ENCODE assay signal across 13 cellular contexts in the genomic region with DNA sequence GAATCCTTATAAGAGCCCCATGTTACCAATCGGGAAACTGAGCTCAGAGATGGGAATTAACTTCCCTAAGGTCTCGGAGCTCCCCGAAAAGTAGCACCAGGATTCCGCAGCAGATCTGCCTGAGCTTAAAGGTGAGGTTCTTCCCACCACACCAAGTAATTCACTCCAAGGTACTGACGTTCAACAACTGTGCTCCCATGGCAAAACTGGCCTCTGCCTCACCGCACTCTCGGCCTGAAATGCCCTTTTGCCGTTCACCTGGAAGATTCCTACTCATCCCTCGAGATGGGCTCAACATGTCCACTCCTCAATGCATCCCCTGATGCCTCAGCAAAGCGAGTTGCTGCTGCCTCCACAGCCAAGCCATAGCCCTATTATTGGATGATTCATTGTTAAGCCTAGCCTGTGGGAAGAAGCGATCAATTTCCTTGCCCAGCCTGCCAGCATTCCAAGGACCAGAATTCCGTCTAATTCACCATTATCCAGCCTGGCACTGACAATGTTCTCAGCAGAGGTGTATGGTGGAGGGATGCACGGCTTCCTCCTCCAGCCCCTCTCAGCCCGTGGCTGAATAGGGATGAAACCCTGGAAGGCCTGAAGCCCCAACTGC. TPM values are rescaled to one million over a fixed set of nuclear protein-coding genes. Genes with fewer than 3 reads are reported as not detected.
DNase-seq lines count a peak whose midpoint lies in the region; ATAC-seq, FAIRE-seq and TF ChIP-seq lines count a peak whose summit lies in the region.
"Had no signal": no experiment of that assay in that cellular context is flagged by ENCODE, and none has a peak within 500 bp of the region (broad histone marks: within the 10 kb centered on the region; RNA-seq: fewer than 3 reads in every experiment).

No MANE protein-coding gene starts in this region.

- no peak for TF ChIP-seq EP300 in H1 (IDR thresholded peaks at IDR 0.05; ENCODE audit: borderline replicate concordance in 1 of 2, low read depth in 2 of 2, low read length in 2 of 2)

- TF ChIP-seq CTCF in A673 (conservative IDR thresholded peaks at IDR 0.05; ENCODE audit: low read depth, low read length) = no peak
- no peak for TF ChIP-seq CTCF in IMR-90 (conservative IDR thresholded peaks at IDR 0.05; ENCODE audit: low read depth, low read length)
- no peak for TF ChIP-seq CTCF in H1 (IDR thresholded peaks at IDR 0.05; ENCODE audit: control extremely low read depth in 1 of 3, insufficient read depth in 1 of 3, low read depth in 1 of 3, low read length in 3 of 3)
- TF ChIP-seq CTCF in upper lobe of right lung (IDR thresholded peaks at IDR 0.05) = no peak

- no peak overlapping the region for H2BK120ac ChIP-seq in IMR-90 (ENCODE audit: low read depth, low read length)
- peak overlapping the region; percentile 39 for H2BK120ac ChIP-seq in H1 (replicated peaks; ENCODE audit: low read depth, low read length)

- intact Hi-C loops in A673 (cut with micrococcal nuclease; ENCODE audit: unreplicated experiment) (no loop called here), IMR-90 (cut with micrococcal nuclease) (no loop called here), upper lobe of right lung (cut with DNase I) (no loop called here)

- no peak overlapping the region; the same call in 1 of the 2 replicates for H4K91ac ChIP-seq in IMR-90 (ENCODE audit: insufficient read depth, low read depth, low read length)
- peak overlapping the region; percentile 22 for H4K91ac ChIP-seq in H1 (replicated peaks; ENCODE audit: insufficient read length, low read length)

- no peak overlapping the region for H3K9ac ChIP-seq in IMR-90 (ENCODE audit: low read depth, low read length)
- peak overlapping the region in 1 of 4 experiments; percentile 14; a peak in 2 of 7 replicates for H3K9ac ChIP-seq in H1 (replicated peaks in 1 of 4; ENCODE audit: extremely low read depth in 1 of 4, low read depth in 3 of 4, low read length in 3 of 4)

- peak overlapping the region; percentile 20 for H3K4me3 ChIP-seq in A673 (ENCODE audit: low read depth, low read length, poor library complexity, severe bottlenecking)
- H3K4me3 ChIP-seq in IMR-90 (ENCODE audit: insufficient read depth, low read depth, low read length) = no peak overlapping the region
- H3K4me3 ChIP-seq in H1 (ENCODE audit: extremely low read depth in 1 of 4, insufficient read depth in 2 of 4, low read depth in 3 of 4, low read length in 4 of 4) = peak overlapping the region in 1 of 4 experiments; percentile 39; a peak in 2 of 8 replicates
- no peak overlapping the region for H3K4me3 ChIP-seq in upper lobe of right lung

- no peak overlapping the region for H3K4me2 ChIP-seq in IMR-90 (ENCODE audit: low read depth, low read length)
- peak overlapping the region; percentile 57 to 64; a peak in 3 of 4 replicates for H3K4me2 ChIP-seq in H1 (ENCODE audit: insufficient read depth in 1 of 2, low read depth in 2 of 2, low read length in 2 of 2)

- 80% methylated on average over 1 of the region's 14 CpGs; no CpG with 5 or more reads in 1 of the 2 experiments for WGBS in IMR-90 (ENCODE audit: extremely low coverage in 2 of 2, insufficient read length in 1 of 2), 2 experiments
- 81% methylated on average over 14 of the region's 14 CpGs; no CpG with 5 or more reads in 1 of the 2 experiments for WGBS in H1 (ENCODE audit: extremely low coverage in 1 of 2, insufficient coverage in 1 of 2, insufficient read length in 1 of 2, insufficient replicate concordance in 2 of 2, low coverage in 1 of 2, low lambda C conversion rate in 2 of 2, missing lambda C conversion rate in 1 of 2), 2 experiments

- POLR2A ChIA-PET in A673 (lab: Charles Lee; ENCODE audit: low non-redundant PET) (no interaction called here), IMR-90 (lab: Charles Lee; ENCODE audit: unreplicated experiment) (no interaction called here), H1 (lab: Charles Lee; ENCODE audit: partially characterized antibody) (interaction anchor here (0.9 to 1.7 kb wide), 4 partner anchors 9 to 158 kb away, joined by 3 to 5 read pairs (median 3); a partner anchor contains a TSS)

- ATAC-seq in IMR-90 (ENCODE audit: low read depth) (no peak), upper lobe of right lung (no peak), GM18520 (IDR thresholded peaks at IDR 0.05; ENCODE audit: unreplicated experiment) (no peak)
- no peak for ATAC-seq in natural killer cell treated with Interleukin-12 subunit alpha and Interleukin-12 subunit beta and Interleukin-15 and Interleukin-18, amount 100 ng/mL, for 72 hours

- BruUV-seq in A673 (replicated peaks; lab: Mats Ljungman, UMichigan) = no TSS peak
- no TSS peak for BruUV-seq in IMR-90 (replicated peaks; lab: Mats Ljungman, UMichigan)

- H3K56ac ChIP-seq in IMR-90 (ENCODE audit: extremely low read depth, insufficient read depth, low read length) = no peak overlapping the region
- H3K56ac ChIP-seq in H1 (replicated peaks; ENCODE audit: insufficient read length, low read depth, low read length) = no peak overlapping the region

- H3K4me1 Mint-ChIP-seq in natural killer cell treated with Interleukin-12 subunit alpha and Interleukin-12 subunit beta and Interleukin-15 and Interleukin-18, amount 100 ng/mL, for 72 hours (ENCODE audit: low read depth in 2 of 2) = peaks cover 21 to 36% of the 10 kb centered on the region in 2 donors

- no peak overlapping the region for H4K5ac ChIP-seq in IMR-90 (ENCODE audit: low read depth, low read length)
- H4K5ac ChIP-seq in H1 (ENCODE audit: insufficient read length, low read depth, low read length) = no peak overlapping the region

- H2BK12ac ChIP-seq in H1 (ENCODE audit: low read depth, low read length) = peak overlapping the region; percentile 55

- H3K9me1 ChIP-seq in IMR-90 (ENCODE audit: insufficient read depth, low read length) = no peaks in the 10 kb centered on the region; the same call in 1 of the 2 replicates

- H3K4me3 Mint-ChIP-seq in natural killer cell treated with Interleukin-12 subunit alpha and Interleukin-12 subunit beta and Interleukin-15 and Interleukin-18, amount 100 ng/mL, for 72 hours = no peak overlapping the region

- no peak overlapping the region for H2AK9ac ChIP-seq in IMR-90 (replicated peaks; ENCODE audit: low read depth, low read length, poor library complexity)

- H3K27me3 ChIP-seq in A673 (replicated peaks; ENCODE audit: insufficient read depth, low read depth, low read length, poor library complexity) (no peaks in the 10 kb centered on the region), IMR-90 (ENCODE audit: control insufficient read depth, insufficient read depth, low read length) (0 out of 2 replicates have a peak, but pooled peaks cover 2% of the 10 kb centered on the region), H1 (replicated peaks in 1 of 4; ENCODE audit: control insufficient read depth in 3 of 4, extremely low read depth in 1 of 4, insufficient read depth in 3 of 4, low read length in 3 of 4) (no peaks in the 10 kb centered on the region), upper lobe of right lung (no peaks in the 10 kb centered on the region)
- H3K27me3 ChIP-seq: BE2C had no signal

- H2BK5ac ChIP-seq in IMR-90 (ENCODE audit: low read depth, low read length, poor library complexity, severe bottlenecking) (no peak overlapping the region), H1 (ENCODE audit: low read depth, low read length) (peak overlapping the region; percentile 89; the same call in 1 of the 2 replicates)

- CTCF ChIA-PET in A673 (lab: Charles Lee) = no interaction called here
- CTCF ChIA-PET in IMR-90 (lab: Yijun Ruan, JAX) = no interaction called here
- CTCF ChIA-PET in H1 (lab: Charles Lee; ENCODE audit: partially characterized antibody) = interaction anchor here (0.6 to 1.5 kb wide), 4 partner anchors 10 to 130 kb away, joined by 3 to 7 read pairs (median 4); no protein-coding TSS in a partner anchor

- no peak for DNase-seq in A673 (ENCODE audit: low spot score)
- no peak for DNase-seq in IMR-90
- DNase-seq in H1 (ENCODE audit: low read depth in 1 of 2, low spot score in 2 of 2) = no peak
- no peak for DNase-seq in natural killer cell treated with Interleukin-12 subunit alpha and Interleukin-12 subunit beta and Interleukin-15 and Interleukin-18, amount 100 ng/mL, for 72 hours (ENCODE audit: low spot score)
- no peak for DNase-seq in T1000 (lab: John Stamatoyannopoulos, UW)
- no peak for DNase-seq in upper lobe of right lung
- no peak for DNase-seq in HCEC 1CT
- DNase-seq: activated naive CD4-positive, alpha-beta T cell treated with anti-CD3 and anti-CD28 coated beads, Interleukin-2, amount 50 U/mL, for 16 hours; BE2C had no signal

- H3K9me3 Mint-ChIP-seq in natural killer cell treated with Interleukin-12 subunit alpha and Interleukin-12 subunit beta and Interleukin-15 and Interleukin-18, amount 100 ng/mL, for 72 hours = no peaks in the 10 kb centered on the region

- H3K79me1 ChIP-seq in IMR-90 (ENCODE audit: low read depth in 1 of 2, low read length in 2 of 2) (no peaks in the 10 kb centered on the region), H1 (ENCODE audit: low read depth, low read length) (peaks cover 16% of the 10 kb centered on the region; the same call in 1 of the 2 replicates)

- H2BK15ac ChIP-seq in IMR-90 (ENCODE audit: low read depth, low read length) (no peak overlapping the region), H1 (ENCODE audit: low read length) (peak overlapping the region; percentile 97)

- H2AFZ ChIP-seq in IMR-90 (replicated peaks; ENCODE audit: low read length, poor library complexity) (no peak overlapping the region), H1 (ENCODE audit: low read length) (no peak overlapping the region)

- H3K4ac ChIP-seq in IMR-90 (ENCODE audit: low read depth, low read length) = no peak overlapping the region
- H3K4ac ChIP-seq in H1 (replicated peaks; ENCODE audit: insufficient read length, low read depth, low read length) = peak overlapping the region; percentile 7

- in situ Hi-C loops in IMR-90 (cut with MboI; ENCODE audit: low sequenced_read_pairs) = no loop called here

- H3K79me2 ChIP-seq in H1 (ENCODE audit: control insufficient read depth in 1 of 2, insufficient read depth in 2 of 2, low read length in 2 of 2) = peaks cover 12 to 71% of the 10 kb centered on the region in 2 experiments

- no peak overlapping the region for H4K8ac ChIP-seq in IMR-90 (ENCODE audit: low read depth in 2 of 2, low read length in 2 of 2)
- no peak overlapping the region for H4K8ac ChIP-seq in H1 (ENCODE audit: extremely low read depth, insufficient read depth, low read length)

- H3K23ac ChIP-seq in IMR-90 (ENCODE audit: low read depth, low read length) (no peak overlapping the region), H1 (ENCODE audit: insufficient read length) (no peak overlapping the region)

- H3K27ac Mint-ChIP-seq in natural killer cell treated with Interleukin-12 subunit alpha and Interleukin-12 subunit beta and Interleukin-15 and Interleukin-18, amount 100 ng/mL, for 72 hours = peak overlapping the region; percentile 7 to 64

- no peak overlapping the region for H3K27ac ChIP-seq in A673 (ENCODE audit: low read depth, low read length, poor library complexity, severe bottlenecking)
- no peak overlapping the region for H3K27ac ChIP-seq in IMR-90 (ENCODE audit: insufficient read depth, low read length)
- no peak overlapping the region for H3K27ac ChIP-seq in H1 (ENCODE audit: low read depth, low read length)
- H3K27ac ChIP-seq in upper lobe of right lung = no peak overlapping the region

- H3K36me3 Mint-ChIP-seq in natural killer cell treated with Interleukin-12 subunit alpha and Interleukin-12 subunit beta and Interleukin-15 and Interleukin-18, amount 100 ng/mL, for 72 hours = no peaks in the 10 kb centered on the region

- no peak for TF ChIP-seq RAD21 in IMR-90 (IDR thresholded peaks at IDR 0.05; ENCODE audit: low read length)
- TF ChIP-seq RAD21 in H1 (IDR thresholded peaks at IDR 0.05 in 1 of 2, conservative IDR thresholded peaks at IDR 0.05 in 1 of 2; ENCODE audit: low read depth in 2 of 2, low read length in 2 of 2) = no peak

- H3K27me3 Mint-ChIP-seq in natural killer cell treated with Interleukin-12 subunit alpha and Interleukin-12 subunit beta and Interleukin-15 and Interleukin-18, amount 100 ng/mL, for 72 hours = no peaks in the 10 kb centered on the region

- H3K18ac ChIP-seq in IMR-90 (ENCODE audit: low read depth, low read length) (no peak overlapping the region), H1 (ENCODE audit: extremely low read depth, low read length) (peak overlapping the region; percentile 84)

- peak overlapping the region; percentile 1 for H2AK5ac ChIP-seq in IMR-90 (ENCODE audit: low read depth, low read length)
- peak overlapping the region; percentile 84; the same call in 1 of the 2 replicates for H2AK5ac ChIP-seq in H1 (ENCODE audit: low read depth, low read length)

- H3K9me3 ChIP-seq in A673 (ENCODE audit: low read depth, low read length, poor library complexity, severe bottlenecking) (no peaks in the 10 kb centered on the region), IMR-90 (ENCODE audit: control insufficient read depth, insufficient read depth, low read length) (no peaks in the 10 kb centered on the region), H1 (ENCODE audit: insufficient read depth in 2 of 2, low read depth in 1 of 2, low read length in 1 of 2) (no peaks in the 10 kb centered on the region), upper lobe of right lung (no peaks in the 10 kb centered on the region)
- H3K9me3 ChIP-seq: BE2C had no signal

- H4K20me1 ChIP-seq in IMR-90 (ENCODE audit: insufficient read depth, low read length) = no peaks in the 10 kb centered on the region
- H4K20me1 ChIP-seq in H1 (replicated peaks in 1 of 2; ENCODE audit: control insufficient read depth in 1 of 2, insufficient read depth in 2 of 2, low read length in 2 of 2) = no peaks in the 10 kb centered on the region

- dilution Hi-C loops in IMR-90 (cut with HindIII; ENCODE audit: low sequenced_read_pairs, unreplicated experiment) = no loop called here

- TF ChIP-seq POLR2A in IMR-90 (IDR thresholded peaks at IDR 0.05; ENCODE audit: low read depth, low read length) (no peak), H1 (IDR thresholded peaks at IDR 0.05; ENCODE audit: control extremely low read depth in 1 of 2, low read depth in 2 of 2, low read length in 2 of 2) (no peak)

- peaks cover 7% of the 10 kb centered on the region; the same call in 1 of the 2 replicates for H3K23me2 ChIP-seq in H1 (ENCODE audit: low read depth, low read length)

- FAIRE-seq in H1 (lab: Jason Lieb, UNC) = no peak

- H2BK20ac ChIP-seq in IMR-90 (ENCODE audit: low read depth, low read length) = no peak overlapping the region
- H2BK20ac ChIP-seq in H1 (ENCODE audit: low read length) = peak overlapping the region; percentile 100; the same call in 1 of the 2 replicates

- H3K14ac ChIP-seq in IMR-90 (replicated peaks; ENCODE audit: low read depth, low read length) (no peak overlapping the region), H1 (ENCODE audit: insufficient read length) (no peak overlapping the region)

- H3K36me3 ChIP-seq in A673 (ENCODE audit: insufficient read depth, low read length, poor library complexity, severe bottlenecking) (no peaks in the 10 kb centered on the region), IMR-90 (ENCODE audit: control insufficient read depth, insufficient read depth, low read length) (no peaks in the 10 kb centered on the region), H1 (ENCODE audit: control insufficient read depth in 2 of 4, insufficient read depth in 4 of 4, low read length in 3 of 4) (no peaks in the 10 kb centered on the region), upper lobe of right lung (no peaks in the 10 kb centered on the region)
- H3K36me3 ChIP-seq: BE2C had no signal

- H3K4me1 ChIP-seq in A673 (ENCODE audit: insufficient read depth, low read length, poor library complexity, severe bottlenecking) (peaks cover 20% of the 10 kb centered on the region), IMR-90 (ENCODE audit: control insufficient read depth, insufficient read depth, low read length) (peaks cover 9% of the 10 kb centered on the region; the same call in 1 of the 2 replicates), H1 (replicated peaks in 1 of 4; ENCODE audit: control insufficient read depth in 3 of 4, insufficient read depth in 4 of 4, low read length in 3 of 4) (peaks cover 12 to 31% (median 15%) of the 10 kb centered on the region in 4 experiments), upper lobe of right lung (peaks cover 48% of the 10 kb centered on the region)
- H3K4me1 ChIP-seq: BE2C had no signal

RNA-seq across cellular contexts. Expression of a gene that starts 4.2 kb away (rescaled TPM):
- 0.46 and 0.69 TPM in 2 replicates for total RNA-seq in A673 (2021)
- total RNA-seq in IMR-90 (2012; rRNA removed) = 3.2 and 3.3 TPM in 2 replicates
- polyA plus RNA-seq in IMR-90 (2012; rRNA removed) = 3.9 and 4.5 TPM in 2 replicates
- polyA plus RNA-seq in IMR-90 (2012; cell fraction: cytosol; rRNA removed) = 7.4 and 9.5 TPM in 2 replicates
- polyA plus RNA-seq in IMR-90 (2012; cell fraction: nucleus; rRNA removed; ENCODE audit: low replicate concordance) = 2.0 and 3.0 TPM in 2 replicates
- total RNA-seq in H1 (2021; fragmentation: NEBNext Ultra II Directional; extraction: Animal tissue kit (Norgen Biotek cat#: 25700)) = 109 and 117 TPM in 2 replicates
- polyA plus RNA-seq in H1 (2011; rRNA removed) = 170 and 190 TPM in 2 replicates
- 183 TPM for polyA plus RNA-seq in H1 (2011; cell fraction: cytosol; rRNA removed)
- 136 TPM for polyA plus RNA-seq in H1 (2011; cell fraction: nucleus; rRNA removed)
- 113 to 153 TPM (median 133 TPM) in 4 replicates for polyA plus RNA-seq in H1 (2012, experiment 1 of 2)
- 50.1 TPM for polyA plus RNA-seq in H1 (2012, experiment 2 of 2)
- polyA plus RNA-seq in H1 (2013, experiment 1 of 2) = 82.7 TPM
- polyA plus RNA-seq in H1 (2013, experiment 2 of 2) = 87.6 TPM
- 117 and 161 TPM in 2 replicates for polyA minus RNA-seq in H1 (2011; rRNA and poly(A)+ RNA removed)
- 65.9 TPM for polyA minus RNA-seq in H1 (2011; cell fraction: cytosol; rRNA and poly(A)+ RNA removed)
- 49.6 TPM for polyA minus RNA-seq in H1 (2011; cell fraction: nucleus; rRNA and poly(A)+ RNA removed)
- total RNA-seq in natural killer cell treated with Interleukin-12 subunit alpha and Interleukin-12 subunit beta and Interleukin-15 and Interleukin-18, amount 100 ng/mL, for 72 hours = 10 to 100 TPM; 16.8 to 60.0 TPM
- 70.3 TPM for total RNA-seq in upper lobe of right lung

RNA-seq across cellular contexts. Expression of a gene that starts 46.9 kb away (rescaled TPM):
- total RNA-seq in A673 (2021) = not detected in 2 replicates
- total RNA-seq in IMR-90 (2012; rRNA removed) = not detected in 2 replicates
- polyA plus RNA-seq in IMR-90 (2012; rRNA removed) = not detected in 2 replicates
- not detected in 2 replicates for polyA plus RNA-seq in IMR-90 (2012; cell fraction: cytosol; rRNA removed)
- not detected in 2 replicates for polyA plus RNA-seq in IMR-90 (2012; cell fraction: nucleus; rRNA removed; ENCODE audit: low replicate concordance)
- total RNA-seq in H1 (2021; fragmentation: NEBNext Ultra II Directional; extraction: Animal tissue kit (Norgen Biotek cat#: 25700)) = 0.61 TPM in 1 of 2 replicates, not detected in the other
- polyA plus RNA-seq in H1 (2011; rRNA removed) = 0.39 and 0.42 TPM in 2 replicates
- polyA plus RNA-seq in H1 (2011; cell fraction: cytosol; rRNA removed) = 0.36 TPM
- polyA plus RNA-seq in H1 (2011; cell fraction: nucleus; rRNA removed) = 0.64 TPM
- polyA plus RNA-seq in H1 (2012, experiment 1 of 2) = 0.28 to 0.50 TPM in 2 of 4 replicates, not detected in the others
- not detected for polyA plus RNA-seq in H1 (2012, experiment 2 of 2)
- 0.10 TPM for polyA plus RNA-seq in H1 (2013, experiment 1 of 2)
- polyA plus RNA-seq in H1 (2013, experiment 2 of 2) = 0.26 TPM
- not detected in 2 replicates for polyA minus RNA-seq in H1 (2011; rRNA and poly(A)+ RNA removed)
- not detected for polyA minus RNA-seq in H1 (2011; cell fraction: cytosol; rRNA and poly(A)+ RNA removed)
- not detected for polyA minus RNA-seq in H1 (2011; cell fraction: nucleus; rRNA and poly(A)+ RNA removed)
- 1 to 10 TPM in 1 of 2 donors, not detected in 1; 1.4 TPM for total RNA-seq in natural killer cell treated with Interleukin-12 subunit alpha and Interleukin-12 subunit beta and Interleukin-15 and Interleukin-18, amount 100 ng/mL, for 72 hours
- 4.2 TPM for total RNA-seq in upper lobe of right lung
- total RNA-seq: kidney epithelial cell, renal cortical epithelial cell, RPMI7951 had no signal
